In the genomic region with DNA sequence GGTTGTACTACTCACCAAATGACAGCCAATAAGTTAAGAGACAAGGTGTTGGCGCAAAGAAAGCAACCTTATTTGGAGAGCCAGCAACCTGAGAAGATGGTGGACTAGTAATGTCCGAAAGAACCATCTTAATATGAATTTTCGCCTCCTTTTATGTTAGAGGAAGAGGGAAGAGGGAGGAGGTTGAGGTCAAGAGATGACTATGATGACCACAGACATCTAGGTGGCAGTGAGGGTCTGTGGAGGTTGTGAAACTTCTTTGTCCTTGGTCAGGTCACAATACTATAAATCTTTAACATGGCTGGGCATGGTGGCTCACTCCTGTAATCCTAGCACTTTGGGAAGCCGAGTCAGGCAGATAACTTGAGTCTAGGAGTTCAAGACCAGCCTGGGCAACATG, we compare ENCODE assay signal across 29 cellular contexts.
"Had no signal": no experiment of that assay in that cellular context is flagged by ENCODE, and none has a peak within 500 bp of the region (broad histone marks: within the 10 kb centered on the region; RNA-seq: fewer than 3 reads in every experiment).

No MANE protein-coding gene starts in this region.

- H3K79me2 ChIP-seq: parathyroid adenoma had no signal

- H3K36me3 Mint-ChIP-seq: natural killer cell, neural progenitor cell had no signal

- DNase-seq: natural killer cell; occipital lobe; ovary; posterior cingulate gyrus; psoas muscle; right cardiac atrium; right lobe of liver; sigmoid colon; small intestine; spleen; stimulated activated CD4-positive, alpha-beta T cell treated with anti-CD3 and anti-CD28 coated beads, Interleukin-12 subunit alpha, Interleukin-12 subunit beta, amount 100 ng/mL, for 4 hours; stimulated activated CD4-positive, alpha-beta T cell treated with anti-CD3 and anti-CD28 coated beads, Interleukin-1b, Interleukin-23, amount 100 ng/mL, for 48 hours; stimulated activated CD4-positive, alpha-beta T cell treated with anti-CD3 and anti-CD28 coated beads, Interleukin-4, amount 100 ng/mL, for 1 hour; stimulated activated CD4-positive, alpha-beta T cell treated with anti-CD3 and anti-CD28 coated beads, Interleukin-4, amount 100 ng/mL, for 4 hours; stimulated activated CD8-positive, alpha-beta memory T cell treated with anti-CD3 and anti-CD28 coated beads, Interleukin-4, amount 100 ng/mL, for 48 hours; stimulated activated naive CD4-positive, alpha-beta T cell treated with Interleukin-2 at 50 U/mL for 16 hours; stomach; thyroid gland; upper lobe of left lung had no signal

- H3K4me2 ChIP-seq: neural progenitor cell had no signal

- H3K27me3 ChIP-seq: neural progenitor cell, ovary, right lobe of liver, sigmoid colon, spleen, stomach, thyroid gland, tibial nerve, upper lobe of left lung, vagina had no signal

- FAIRE-seq: small intestine, urothelium cell line had no signal

- H2AFZ ChIP-seq: neural progenitor cell, parathyroid adenoma had no signal

- H3K27ac Mint-ChIP-seq: natural killer cell; nephron; neural progenitor cell; progenitor cell of endocrine pancreas; stimulated activated memory B cell treated with anti-CD40 and anti-IgM and Interleukin-4, amounts not matched to agents 10 μg/mL and 1 μg/mL and 100 μg/mL, for 72 hours; stimulated activated naive CD8-positive, alpha-beta T cell treated with anti-CD3 and anti-CD28 coated beads, Interleukin-15, Interleukin-2, amounts not matched to agents 100 ng/mL and 50 ng/mL, for 24 hours had no signal

- H3K4me3 Mint-ChIP-seq: natural killer cell; nephron; neural progenitor cell; stimulated activated memory B cell treated with anti-CD40 and anti-IgM and Interleukin-4, amounts not matched to agents 10 μg/mL and 1 μg/mL and 100 μg/mL, for 72 hours; stimulated activated naive CD8-positive, alpha-beta T cell treated with anti-CD3 and anti-CD28 coated beads, Interleukin-15, Interleukin-2, amounts not matched to agents 100 ng/mL and 50 ng/mL, for 24 hours had no signal

- H3K4me1 Mint-ChIP-seq: nephron had no signal

- H3K4me3 ChIP-seq: neural progenitor cell, ovary, psoas muscle, right lobe of liver, sigmoid colon, spleen, stomach, thoracic aorta, thyroid gland, tibial nerve, upper lobe of left lung, vagina had no signal

- H3K9ac ChIP-seq: neural progenitor cell, parathyroid adenoma had no signal

- H3K4me1 ChIP-seq: neural progenitor cell, parathyroid adenoma, psoas muscle, right lobe of liver, sigmoid colon, stomach, thyroid gland, tibial nerve, vagina had no signal

- H3K27ac ChIP-seq: neural progenitor cell, ovary, parathyroid adenoma, psoas muscle, right lobe of liver, sigmoid colon, spleen, stomach, thoracic aorta, thyroid gland, tibial nerve, upper lobe of left lung, vagina had no signal

- H3K36me3 ChIP-seq: neural progenitor cell, ovary, right lobe of liver, sigmoid colon, spleen, stomach, thoracic aorta, thyroid gland, tibial nerve, upper lobe of left lung, vagina had no signal

- H3K9me3 ChIP-seq: ovary, psoas muscle, right lobe of liver, sigmoid colon, spleen, stomach, thoracic aorta, thyroid gland, tibial nerve, upper lobe of left lung, vagina had no signal

- H3K27me3 Mint-ChIP-seq: progenitor cell of endocrine pancreas; stimulated activated memory B cell treated with anti-CD40 and anti-IgM and Interleukin-4, amounts not matched to agents 10 μg/mL and 1 μg/mL and 100 μg/mL, for 72 hours; stimulated activated naive CD8-positive, alpha-beta T cell treated with anti-CD3 and anti-CD28 coated beads, Interleukin-15, Interleukin-2, amounts not matched to agents 100 ng/mL and 50 ng/mL, for 24 hours had no signal

- H3K9me3 Mint-ChIP-seq: natural killer cell; nephron; stimulated activated memory B cell treated with anti-CD40 and anti-IgM and Interleukin-4, amounts not matched to agents 10 μg/mL and 1 μg/mL and 100 μg/mL, for 72 hours; stimulated activated naive CD8-positive, alpha-beta T cell treated with anti-CD3 and anti-CD28 coated beads, Interleukin-15, Interleukin-2, amounts not matched to agents 100 ng/mL and 50 ng/mL, for 24 hours had no signal
